27 cellular contexts compared by ENCODE assay signal in genomic region chr1:30615076-30615795, GRCh38.
A peak's percentile ranks its signal among the peaks of the same experiment; 100 is the strongest.
DNase-seq lines count a peak whose midpoint lies in the region; ATAC-seq and TF ChIP-seq lines count a peak whose summit lies in the region.
"Had no signal": no experiment of that assay in that cellular context is flagged by ENCODE, and none has a peak within 500 bp of the region (broad histone marks: within the 10 kb centered on the region; RNA-seq: fewer than 3 reads in every experiment).

No MANE protein-coding gene starts in this region.

- peaks cover 8% of the 10 kb centered on the region for H3K4me1 Mint-ChIP-seq in type B pancreatic cell (ENCODE audit: unreplicated experiment)
- H3K4me1 Mint-ChIP-seq: GM23338, IgD-negative memory B cell had no signal

- no peaks in the 10 kb centered on the region for H3K27me3 ChIP-seq in RWPE2 (ENCODE audit: insufficient read depth, poor library complexity, severe bottlenecking)
- H3K27me3 ChIP-seq: BLaER1 treated with 17β-estradiol and CSF1 and Interleukin-3, amounts not matched to agents 10 nM and 100 nM; SJSA1 had no signal

- H3K4me1 ChIP-seq in RWPE2 (ENCODE audit: insufficient read depth, poor library complexity, severe bottlenecking) = peaks cover 33% of the 10 kb centered on the region
- H3K4me1 ChIP-seq: A549; BLaER1 treated with 17β-estradiol and CSF1 and Interleukin-3, amounts not matched to agents 10 nM and 100 nM; HAP-1; SJSA1 had no signal

- peak; percentile 48; the same call in 1 of the 3 replicates for ATAC-seq in RWPE2 (ENCODE audit: low read depth)
- ATAC-seq in HG03108 (IDR thresholded peaks at IDR 0.05; ENCODE audit: unreplicated experiment) = no peak
- no peak for ATAC-seq in GM21423 (IDR thresholded peaks at IDR 0.05; ENCODE audit: unreplicated experiment)
- ATAC-seq: A549, GM23338 had no signal

- TF ChIP-seq CTCF in RWPE2 (IDR thresholded peaks at IDR 0.05; ENCODE audit: poor library complexity, severe bottlenecking) (no peak), type B pancreatic cell (conservative IDR thresholded peaks at IDR 0.05) (no peak)

- no peaks in the 10 kb centered on the region for H3K36me3 ChIP-seq in RWPE2 (ENCODE audit: low read depth)
- H3K36me3 ChIP-seq: BLaER1 treated with 17β-estradiol and CSF1 and Interleukin-3, amounts not matched to agents 10 nM and 100 nM; HAP-1; SJSA1 had no signal

- peaks cover 17% of the 10 kb centered on the region for H3K27me3 Mint-ChIP-seq in type B pancreatic cell

- H3K4me3 ChIP-seq in RWPE2 (ENCODE audit: severe bottlenecking) = no peak overlapping the region
- H3K4me3 ChIP-seq: A549; BLaER1 treated with 17β-estradiol and CSF1 and Interleukin-3, amounts not matched to agents 10 nM and 100 nM; GM23338; HAP-1; SJSA1 had no signal

- no peaks in the 10 kb centered on the region for H3K9me3 Mint-ChIP-seq in type B pancreatic cell
- H3K9me3 Mint-ChIP-seq: CD4-positive, alpha-beta T cell; GM23338; HFFc6 had no signal

- H3K36me3 Mint-ChIP-seq in type B pancreatic cell = no peaks in the 10 kb centered on the region
- H3K36me3 Mint-ChIP-seq: IgD-negative memory B cell had no signal

- no peaks in the 10 kb centered on the region for H3K9me3 ChIP-seq in RWPE2 (ENCODE audit: severe bottlenecking)
- H3K9me3 ChIP-seq: A549; BLaER1 treated with 17β-estradiol and CSF1 and Interleukin-3, amounts not matched to agents 10 nM and 100 nM; HAP-1 had no signal

- H3K27ac ChIP-seq in RWPE2 (ENCODE audit: poor library complexity, severe bottlenecking) (peak overlapping the region; percentile 79), epithelial cell of prostate (peak overlapping the region; percentile 5)
- H3K27ac ChIP-seq: A549; BLaER1 treated with 17β-estradiol and CSF1 and Interleukin-3, amounts not matched to agents 10 nM and 100 nM; HL-60; SJSA1 had no signal

- no peak overlapping the region for H3K4me3 Mint-ChIP-seq in type B pancreatic cell
- H3K4me3 Mint-ChIP-seq: CD4-positive, alpha-beta T cell; GM23338; HFFc6; IgD-negative memory B cell had no signal

- peak; percentile 52 for DNase-seq in ELF-1 (ENCODE audit: low read depth, low spot score)
- DNase-seq in RWPE2 (ENCODE audit: low spot score) = no peak
- no peak for DNase-seq in epithelial cell of prostate (ENCODE audit: low read depth, low spot score)
- peak; percentile 29 for DNase-seq in type B pancreatic cell (ENCODE audit: extremely low spot score, unreplicated experiment)
- DNase-seq in DMS 273 treated with DMSO at 0.1 percent for 48 hours (lab: John Stamatoyannopoulos, UW) = no peak
- DNase-seq: AML-193; CD4-positive, alpha-beta T cell; DMS53; HFFc6; NCI-H1092; NCI-H1436; NCI-H187; NCI-H2081 treated with DMSO at 0.1 percent for 48 hours; NCI-H2171; NCI-H226; NCI-H510A treated with DMSO at 0.1 percent for 48 hours; NCI-H774; Right ventricle myocardium superior had no signal

- no peak overlapping the region for H3K27ac Mint-ChIP-seq in type B pancreatic cell
- H3K27ac Mint-ChIP-seq: CD4-positive, alpha-beta T cell; GM23338; HFFc6 had no signal

Comparison
In these comparisons a context has a peak if more than half of its experiments do, and no peak if none do; other contexts are left out.
1. DNase-seq: peak in ELF-1 (single experiment) and type B pancreatic cell (single experiment); none in RWPE2 (single experiment), epithelial cell of prostate (single experiment) and DMS 273 treated with DMSO at 0.1 percent for 48 hours (single experiment).